9 cellular contexts compared by ENCODE assay signal in genomic region chr7:143288836-143289235, GRCh38. TPM values are rescaled to one million over a fixed set of nuclear protein-coding genes. Genes with fewer than 3 reads are reported as not detected.
DNase-seq lines count a peak whose midpoint lies in the region; ATAC-seq and TF ChIP-seq lines count a peak whose summit lies in the region.
"Had no signal": no experiment of that assay in that cellular context is flagged by ENCODE, and none has a peak within 500 bp of the region (broad histone marks: within the 10 kb centered on the region; RNA-seq: fewer than 3 reads in every experiment).

No MANE protein-coding gene starts in this region.

- H3K36me3 Mint-ChIP-seq in activated CD8-positive, alpha-beta T cell treated with anti-CD3 and anti-CD28 coated beads for 36 hours (ENCODE audit: low read depth), result peaks cover 52% of the 10 kb centered on the region

- H3K27ac ChIP-seq in iPS-20b (ENCODE audit: low read length), result peak overlapping the region; percentile 91
- peak overlapping the region; percentile 89 to 96 (median 92) for H3K27ac ChIP-seq in stomach

- peak overlapping the region; percentile 88 for H3K4me3 Mint-ChIP-seq in activated CD8-positive, alpha-beta T cell treated with anti-CD3 and anti-CD28 coated beads for 36 hours

- intact Hi-C loops in activated CD8-positive, alpha-beta T cell treated with anti-CD3 and anti-CD28 coated beads for 36 hours (cut with micrococcal nuclease), result no loop called here
- intact Hi-C loops in stomach (cut with DNase I; ENCODE audit: low total_unique reads), result no loop called here

- H3K27me3 ChIP-seq in iPS-20b (ENCODE audit: insufficient read depth, low read length) (peaks cover 33% of the 10 kb centered on the region), stomach (no peaks in the 10 kb centered on the region)

- CTCF ChIA-PET in activated CD8-positive, alpha-beta T cell treated with anti-CD3 and anti-CD28 coated beads for 36 hours (lab: Charles Lee), result interaction anchor here (1.2 to 3.3 kb wide), 4 partner anchors 8 to 11 kb away, joined by 3 to 30 read pairs (median 8); no protein-coding TSS in a partner anchor

- peak overlapping the region; percentile 89 for H3K27ac Mint-ChIP-seq in activated CD8-positive, alpha-beta T cell treated with anti-CD3 and anti-CD28 coated beads for 36 hours

- H3K36me3 ChIP-seq in iPS-20b (ENCODE audit: insufficient read depth, low read depth, low read length) (peaks cover 37% of the 10 kb centered on the region), stomach (peaks cover 18 to 25% (median 25%) of the 10 kb centered on the region in 4 donors)

- POLR2A ChIA-PET in activated CD8-positive, alpha-beta T cell treated with anti-CD3 and anti-CD28 coated beads for 36 hours (lab: Charles Lee), result interaction anchor here (0.6 to 3.6 kb wide), 12 partner anchors 8 to 480 kb away, joined by 3 to 31 read pairs (median 4); partner anchors contain the start of genes EPHA1 and GSTK1

- 0 to 1% (median 0%) methylated on average over 11 of the region's 11 CpGs for WGBS in stomach, 5 donors

- no peaks in the 10 kb centered on the region for H3K27me3 Mint-ChIP-seq in activated CD8-positive, alpha-beta T cell treated with anti-CD3 and anti-CD28 coated beads for 36 hours

- peaks cover 35% of the 10 kb centered on the region for H3K4me1 Mint-ChIP-seq in activated CD8-positive, alpha-beta T cell treated with anti-CD3 and anti-CD28 coated beads for 36 hours (ENCODE audit: low read depth)

- peak overlapping the region; percentile 99 for H3K9ac ChIP-seq in iPS-20b (ENCODE audit: low read depth, low read length)

- H3K9me3 Mint-ChIP-seq in activated CD8-positive, alpha-beta T cell treated with anti-CD3 and anti-CD28 coated beads for 36 hours, result peaks cover 3% of the 10 kb centered on the region

- H3K4me1 ChIP-seq in iPS-20b (ENCODE audit: insufficient read depth, low read length) (peaks cover 7% of the 10 kb centered on the region), stomach (peaks cover 21 to 62% (median 54%) of the 10 kb centered on the region in 4 donors)

- H3K9me3 ChIP-seq in iPS-20b (ENCODE audit: insufficient read depth, low read depth, low read length) (peaks cover 7% of the 10 kb centered on the region; the same call in 1 of the 2 replicates), stomach (no peaks in the 10 kb centered on the region)

- no peak for TF ChIP-seq CTCF in activated CD8-positive, alpha-beta T cell treated with anti-CD3 and anti-CD28 coated beads for 36 hours (IDR thresholded peaks at IDR 0.05)
- no peak for TF ChIP-seq CTCF in stomach (IDR thresholded peaks at IDR 0.05)

- peak; percentile 47 for DNase-seq in AG08396 (ENCODE audit: low spot score)
- DNase-seq in activated CD8-positive, alpha-beta T cell treated with anti-CD3 and anti-CD28 coated beads for 36 hours, result no peak
- no peak for DNase-seq in stomach
- no peak for DNase-seq in nucleus accumbens (lab: John Stamatoyannopoulos, UW)
- no peak for DNase-seq in dedifferentiated amniotic fluid mesenchymal stem cell (ENCODE audit: extremely low spot score)

- ATAC-seq in GM21526 (IDR thresholded peaks at IDR 0.05; ENCODE audit: low FRiP score, unreplicated experiment), result peak; percentile 2
- ATAC-seq in activated CD8-positive, alpha-beta T cell treated with anti-CD3 and anti-CD28 coated beads for 36 hours, result no peak
- ATAC-seq in GM18868 (IDR thresholded peaks at IDR 0.05; ENCODE audit: unreplicated experiment), result no peak

- H3K4me3 ChIP-seq in iPS-20b (ENCODE audit: low read length), result peak overlapping the region; percentile 99
- H3K4me3 ChIP-seq in stomach, result peak overlapping the region; percentile 79 to 94 (median 82)

- no peak for TF ChIP-seq POLR2A in stomach (IDR thresholded peaks at IDR 0.05)

- no peak for TF ChIP-seq EP300 in stomach (IDR thresholded peaks at IDR 0.05)

RNA-seq across cellular contexts. Expression of gene CASP2, which starts 0.7 kb away (rescaled TPM):
- total RNA-seq in activated CD8-positive, alpha-beta T cell treated with anti-CD3 and anti-CD28 coated beads for 36 hours, result 10 to 100 TPM; 79.6 to 80.9 TPM
- total RNA-seq in stomach, result 10 to 100 TPM; 10.5 to 27.7 (median 22.0) TPM
- 1 to 10 TPM; 4.6 to 7.0 (median 5.0) TPM for polyA plus RNA-seq in stomach

RNA-seq across cellular contexts. Expression of gene TMEM139, which starts 4.1 kb away (rescaled TPM):
- 1 to 10 TPM; 1.6 to 2.0 TPM for total RNA-seq in activated CD8-positive, alpha-beta T cell treated with anti-CD3 and anti-CD28 coated beads for 36 hours
- 1 to 10 TPM in 4 of 5 donors, under 1 TPM in 1; 0.89 to 9.6 (median 4.6) TPM for total RNA-seq in stomach
- polyA plus RNA-seq in stomach, result 10 to 100 TPM in 1 of 3 donors, 1 to 10 TPM in 2; 5.3 to 15.3 (median 8.4) TPM
- total RNA-seq: HT1080 had no signal

RNA-seq across cellular contexts. Expression of gene GSTK1, which starts 25.6 kb away (rescaled TPM):
- 100 to 1,000 TPM; 163 to 171 TPM for total RNA-seq in activated CD8-positive, alpha-beta T cell treated with anti-CD3 and anti-CD28 coated beads for 36 hours
- total RNA-seq in stomach, result 100 to 1,000 TPM in 4 of 5 donors, 10 to 100 TPM in 1; 71.8 to 305 (median 164) TPM
- 100 to 1,000 TPM; 118 to 177 (median 141) TPM for polyA plus RNA-seq in stomach

RNA-seq across cellular contexts. Expression of gene CLCN1, which starts 27.1 kb away (rescaled TPM):
- total RNA-seq in activated CD8-positive, alpha-beta T cell treated with anti-CD3 and anti-CD28 coated beads for 36 hours, result under 1 TPM in 1 of 2 experiments, not detected in 1; 0.09 TPM
- not detected for total RNA-seq in stomach
- under 1 TPM in 1 of 3 donors, not detected in 2; 0.28 TPM for polyA plus RNA-seq in stomach
- total RNA-seq: HT1080 had no signal
